ENCODE assay signal across 23 cellular contexts in the genomic region with DNA sequence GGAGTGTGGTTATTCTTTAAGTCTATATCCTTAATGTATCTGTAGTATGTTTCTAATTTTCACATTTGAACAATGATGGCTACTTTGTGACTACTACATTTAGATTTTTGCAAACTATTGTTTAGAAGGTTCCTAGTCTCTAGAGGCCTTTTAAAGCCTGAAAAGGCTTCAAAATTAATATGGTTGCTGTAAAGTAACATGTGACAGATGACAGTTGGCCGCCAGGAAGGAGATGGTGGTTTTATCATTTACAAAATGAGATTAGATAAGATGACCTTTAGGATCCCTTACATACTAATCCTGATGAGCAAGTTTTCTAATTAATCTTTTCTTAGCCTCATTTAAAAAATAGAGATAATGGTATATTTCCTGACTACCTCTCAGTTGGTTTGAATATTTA.
"Had no signal": no experiment of that assay in that cellular context is flagged by ENCODE, and none has a peak within 500 bp of the region (broad histone marks: within the 10 kb centered on the region; RNA-seq: fewer than 3 reads in every experiment).

No MANE protein-coding gene starts in this region.

- ATAC-seq: activated CD8-positive, alpha-beta T cell treated with anti-CD3 and anti-CD28 coated beads, Interleukin-2, amount 10 ng/mL, durations not matched to agents 7 days and 5 days; gastroesophageal sphincter; left ventricle myocardium superior; right cardiac atrium; stimulated activated naive CD8-positive, alpha-beta T cell treated with anti-CD3 and anti-CD28 coated beads, Interleukin-15, amount 100 ng/mL, for 72 hours had no signal

- H3K4me3 Mint-ChIP-seq: activated CD8-positive, alpha-beta T cell treated with anti-CD3 and anti-CD28 coated beads, Interleukin-2, amount 10 ng/mL, durations not matched to agents 7 days and 5 days; activated T-helper 1 cell treated with anti-CD3 and anti-CD28 coated beads, Interleukin-12 subunit alpha, Interleukin-12 subunit beta, Interleukin-2, Interleukin-4 antibody, amounts not matched to agents 30 ng/mL and 10 ng/mL and 1 ng/mL, durations not matched to agents 14 hours and 24 hours and 36 hours; nephron progenitor cell; stimulated activated naive CD8-positive, alpha-beta T cell treated with anti-CD3 and anti-CD28 coated beads, Interleukin-15, amount 100 ng/mL, for 72 hours; T-helper 1 cell treated with Interleukin-12 subunit alpha and Interleukin-12 subunit beta and Interleukin-4 antibody, amounts not matched to agents 30 μg/mL and 1 μg/mL, for 36 hours had no signal

- H3K4me1 Mint-ChIP-seq: nephron progenitor cell had no signal

- H3K9me3 ChIP-seq: breast epithelium, colonic mucosa, esophagus squamous epithelium, gastroesophageal sphincter, tibial artery had no signal

- H3K4me3 ChIP-seq: breast epithelium, colonic mucosa, dorsolateral prefrontal cortex, esophagus squamous epithelium, gastroesophageal sphincter, tibial artery had no signal

- H3K27me3 Mint-ChIP-seq: stimulated activated naive CD8-positive, alpha-beta T cell treated with anti-CD3 and anti-CD28 coated beads, Interleukin-15, amount 100 ng/mL, for 72 hours had no signal

- H3K27ac ChIP-seq: breast epithelium, colonic mucosa, esophagus squamous epithelium, gastroesophageal sphincter, parathyroid adenoma, tibial artery, WERI-Rb-1 had no signal

- H3K27me3 ChIP-seq: breast epithelium, colonic mucosa, dorsolateral prefrontal cortex, esophagus squamous epithelium, gastroesophageal sphincter, tibial artery had no signal

- H3K9me3 Mint-ChIP-seq: activated naive CD4-positive, alpha-beta T cell treated with anti-CD3 and anti-CD28 coated beads, Interleukin-2, amount 50 U/mL, for 72 hours; activated T-helper 1 cell treated with anti-CD3 and anti-CD28 coated beads, Interleukin-12 subunit alpha, Interleukin-12 subunit beta, Interleukin-2, Interleukin-4 antibody, amounts not matched to agents 30 ng/mL and 10 ng/mL and 1 ng/mL, durations not matched to agents 14 hours and 24 hours and 36 hours; stimulated activated naive CD8-positive, alpha-beta T cell treated with anti-CD3 and anti-CD28 coated beads, Interleukin-15, amount 100 ng/mL, for 72 hours; T-helper 1 cell treated with Interleukin-12 subunit alpha and Interleukin-12 subunit beta and Interleukin-4 antibody, amounts not matched to agents 30 μg/mL and 1 μg/mL, for 36 hours had no signal

- H3K27ac Mint-ChIP-seq: activated CD8-positive, alpha-beta T cell treated with anti-CD3 and anti-CD28 coated beads, Interleukin-2, amount 10 ng/mL, durations not matched to agents 7 days and 5 days; activated T-helper 1 cell treated with anti-CD3 and anti-CD28 coated beads, Interleukin-12 subunit alpha, Interleukin-12 subunit beta, Interleukin-2, Interleukin-4 antibody, amounts not matched to agents 30 ng/mL and 10 ng/mL and 1 ng/mL, durations not matched to agents 14 hours and 24 hours and 36 hours; stimulated activated naive CD8-positive, alpha-beta T cell treated with anti-CD3 and anti-CD28 coated beads, Interleukin-15, amount 100 ng/mL, for 72 hours; T-helper 1 cell treated with Interleukin-12 subunit alpha and Interleukin-12 subunit beta and Interleukin-4 antibody, amounts not matched to agents 30 μg/mL and 1 μg/mL, for 36 hours had no signal

- DNase-seq: activated CD4-positive, alpha-beta T cell treated with anti-CD3 and anti-CD28 coated beads, Interleukin-2, amount 50 U/mL, for 1 hour; activated CD4-positive, CD25-positive, alpha-beta regulatory T cell treated with anti-CD3 and anti-CD28 coated beads, Interleukin-2, amount 50 U/mL, for 72 hours; activated CD8-positive, alpha-beta T cell treated with anti-CD3 and anti-CD28 coated beads, Interleukin-2, amount 10 ng/mL, durations not matched to agents 7 days and 5 days; colonic mucosa; dorsolateral prefrontal cortex; esophagus squamous epithelium; head of caudate nucleus; hypothalamus; left ventricle myocardium superior; mammary epithelial cell; nephron progenitor cell; nucleus accumbens; right cardiac atrium; stimulated activated CD4-positive, alpha-beta T cell treated with anti-CD3 and anti-CD28 coated beads, Interleukin-12 subunit alpha, Interleukin-12 subunit beta, amount 100 ng/mL, for 4 hours; stimulated activated naive CD8-positive, alpha-beta T cell treated with anti-CD3 and anti-CD28 coated beads, Interleukin-15, amount 100 ng/mL, for 72 hours; tibial artery; WERI-Rb-1 had no signal
